1 cellular context compared by ENCODE assay signal in the genomic region with DNA sequence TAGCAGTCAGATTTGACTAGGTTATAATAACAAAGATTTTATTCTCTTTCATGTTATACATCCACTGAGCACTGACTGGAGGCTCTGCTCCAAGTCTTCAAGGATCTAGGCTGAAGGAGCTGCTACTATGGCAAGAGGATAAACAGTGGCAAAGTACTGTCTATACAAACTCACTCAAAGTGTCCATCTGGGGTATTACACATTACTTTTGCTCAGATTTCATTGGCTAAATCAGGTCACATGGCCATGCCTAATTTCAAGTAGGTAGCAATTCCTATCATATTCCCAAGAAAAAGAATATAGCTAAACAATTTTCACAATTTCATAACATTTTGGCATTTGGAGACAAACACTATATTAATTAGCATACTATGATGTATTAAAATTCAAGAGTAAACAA.
TF ChIP-seq lines count a peak whose summit lies in the region.

No MANE protein-coding gene starts in this region.

TF ChIP-seq in K562, 482 proteins besides CTCF, POLR2A, EP300 and RAD21 (continued from another document):
- TF ChIP-seq ZNF445 (CRISPR knock-in tag; IDR thresholded peaks at IDR 0.05; ENCODE audit: low read depth) (no peak), HDAC1 (IDR thresholded peaks at IDR 0.05) (no peak), BRD4 (IDR thresholded peaks at IDR 0.05) (no peak), RUNX1 (IDR thresholded peaks at IDR 0.05; ENCODE audit: low read depth) (no peak)
- TF ChIP-seq, protein P1, sequence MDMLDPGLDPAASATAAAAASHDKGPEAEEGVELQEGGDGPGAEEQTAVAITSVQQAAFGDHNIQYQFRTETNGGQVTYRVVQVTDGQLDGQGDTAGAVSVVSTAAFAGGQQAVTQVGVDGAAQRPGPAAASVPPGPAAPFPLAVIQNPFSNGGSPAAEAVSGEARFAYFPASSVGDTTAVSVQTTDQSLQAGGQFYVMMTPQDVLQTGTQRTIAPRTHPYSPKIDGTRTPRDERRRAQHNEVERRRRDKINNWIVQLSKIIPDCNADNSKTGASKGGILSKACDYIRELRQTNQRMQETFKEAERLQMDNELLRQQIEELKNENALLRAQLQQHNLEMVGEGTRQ (CRISPR knock-in tag; IDR thresholded peaks at IDR 0.05): peak; percentile 58; the same call in 1 of the 2 replicates
